11 cellular contexts compared by ENCODE assay signal in the genomic region with DNA sequence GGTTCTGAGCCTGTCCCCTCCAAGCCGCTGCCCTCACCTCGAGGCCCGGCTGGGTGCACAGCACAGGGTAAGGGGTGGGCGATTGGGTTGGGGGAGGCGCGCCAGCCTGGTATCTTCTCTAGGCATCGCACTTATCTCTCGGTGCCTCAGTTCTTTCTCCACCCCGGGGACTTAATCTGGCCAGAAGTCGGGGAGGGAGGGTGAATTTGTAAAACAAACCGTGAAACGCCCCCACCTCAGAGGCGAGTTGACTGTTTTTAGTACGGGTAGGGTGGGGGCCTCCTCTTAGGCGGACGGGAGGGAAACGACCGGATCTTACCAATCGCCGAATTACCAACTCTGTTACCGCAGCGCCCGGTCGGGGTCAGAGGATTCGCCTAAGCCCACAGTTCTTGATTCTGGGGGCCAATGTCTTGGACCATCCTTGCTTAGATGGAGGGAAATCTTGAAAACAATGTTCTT. TPM values are rescaled to one million over a fixed set of nuclear protein-coding genes. Genes with fewer than 3 reads are reported as not detected.
DNase-seq lines count a peak whose midpoint lies in the region; TF ChIP-seq lines count a peak whose summit lies in the region.
"Had no signal": no experiment of that assay in that cellular context is flagged by ENCODE, and none has a peak within 500 bp of the region (broad histone marks: within the 10 kb centered on the region; RNA-seq: fewer than 3 reads in every experiment).

No MANE protein-coding gene starts in this region.

- peaks cover 13 to 43% (median 39%) of the 10 kb centered on the region in 4 donors for H3K4me1 ChIP-seq in stomach

- no peaks in the 10 kb centered on the region for H3K36me3 ChIP-seq in stomach

- TF ChIP-seq CTCF in stomach (IDR thresholded peaks at IDR 0.05) = no peak

- no peak for TF ChIP-seq EP300 in stomach (IDR thresholded peaks at IDR 0.05)

- no peak for TF ChIP-seq POLR2A in stomach (IDR thresholded peaks at IDR 0.05)

- CTCF ChIA-PET in activated CD4-positive, alpha-beta memory T cell treated with anti-CD3 and anti-CD28 coated beads for 36 hours (lab: Charles Lee) = no interaction called here
- CTCF ChIA-PET in activated CD4-positive, alpha-beta memory T cell treated with anti-CD3 and anti-CD28 coated beads, Interleukin-2, amount 10 ng/mL, durations not matched to agents 7 days and 5 days (lab: Charles Lee) = no interaction called here

- peaks cover 34% of the 10 kb centered on the region for H3K4me1 Mint-ChIP-seq in activated CD4-positive, alpha-beta memory T cell treated with anti-CD3 and anti-CD28 coated beads for 36 hours (ENCODE audit: low read depth)
- H3K4me1 Mint-ChIP-seq in activated CD4-positive, alpha-beta memory T cell treated with anti-CD3 and anti-CD28 coated beads, Interleukin-2, amount 10 ng/mL, durations not matched to agents 7 days and 5 days = peaks cover 16% of the 10 kb centered on the region
- peaks cover 13% of the 10 kb centered on the region for H3K4me1 Mint-ChIP-seq in activated T-helper 1 cell treated with anti-CD3 and anti-CD28 coated beads, Interleukin-12 subunit alpha, Interleukin-12 subunit beta, Interleukin-2, Interleukin-4 antibody, amounts not matched to agents 30 ng/mL and 10 ng/mL and 1 ng/mL, durations not matched to agents 14 hours and 24 hours and 36 hours (ENCODE audit: low read depth)

- H3K9me3 ChIP-seq in stomach = no peaks in the 10 kb centered on the region

- peak overlapping the region; percentile 16 for H3K4me3 Mint-ChIP-seq in activated CD4-positive, alpha-beta memory T cell treated with anti-CD3 and anti-CD28 coated beads for 36 hours
- no peak overlapping the region for H3K4me3 Mint-ChIP-seq in activated CD4-positive, alpha-beta memory T cell treated with anti-CD3 and anti-CD28 coated beads, Interleukin-2, amount 10 ng/mL, durations not matched to agents 7 days and 5 days
- H3K4me3 Mint-ChIP-seq in activated T-helper 1 cell treated with anti-CD3 and anti-CD28 coated beads, Interleukin-12 subunit alpha, Interleukin-12 subunit beta, Interleukin-2, Interleukin-4 antibody, amounts not matched to agents 30 ng/mL and 10 ng/mL and 1 ng/mL, durations not matched to agents 14 hours and 24 hours and 36 hours = no peak overlapping the region

- no peaks in the 10 kb centered on the region for H3K9me3 Mint-ChIP-seq in activated CD4-positive, alpha-beta memory T cell treated with anti-CD3 and anti-CD28 coated beads for 36 hours
- H3K9me3 Mint-ChIP-seq in activated CD4-positive, alpha-beta memory T cell treated with anti-CD3 and anti-CD28 coated beads, Interleukin-2, amount 10 ng/mL, durations not matched to agents 7 days and 5 days = no peaks in the 10 kb centered on the region
- no peaks in the 10 kb centered on the region for H3K9me3 Mint-ChIP-seq in activated T-helper 1 cell treated with anti-CD3 and anti-CD28 coated beads, Interleukin-12 subunit alpha, Interleukin-12 subunit beta, Interleukin-2, Interleukin-4 antibody, amounts not matched to agents 30 ng/mL and 10 ng/mL and 1 ng/mL, durations not matched to agents 14 hours and 24 hours and 36 hours

- 28 to 43% (median 36%) methylated on average over 24 to 25 of the region's 25 CpGs for WGBS in stomach, 5 donors

- no peak for DNase-seq in activated CD4-positive, alpha-beta memory T cell treated with anti-CD3 and anti-CD28 coated beads for 36 hours
- DNase-seq in activated CD4-positive, alpha-beta memory T cell treated with anti-CD3 and anti-CD28 coated beads, Interleukin-2, amount 10 ng/mL, durations not matched to agents 7 days and 5 days = no peak
- DNase-seq in activated T-helper 1 cell treated with anti-CD3 and anti-CD28 coated beads, Interleukin-12 subunit alpha, Interleukin-12 subunit beta, Interleukin-2, Interleukin-4 antibody, amounts not matched to agents 30 ng/mL and 10 ng/mL and 1 ng/mL, durations not matched to agents 14 hours and 24 hours and 36 hours (ENCODE audit: low spot score) = no peak
- DNase-seq in islet precursor cell (peak; percentile 88), stomach (no peak), NCI-H524 (lab: John Stamatoyannopoulos, UW) (no peak), NCI-H1694 treated with DMSO at 0.1 percent for 48 hours (lab: John Stamatoyannopoulos, UW) (no peak), NCI-H748 (lab: John Stamatoyannopoulos, UW; ENCODE audit: unreplicated experiment) (no peak)
- DNase-seq: CD4-positive, CD25-positive, alpha-beta regulatory T cell; hippocampal formation; stimulated activated CD4-positive, alpha-beta T cell treated with anti-CD3 and anti-CD28 coated beads, Interleukin-4, amount 100 ng/mL, for 4 hours had no signal

- peaks cover 89% of the 10 kb centered on the region for H3K27me3 Mint-ChIP-seq in activated CD4-positive, alpha-beta memory T cell treated with anti-CD3 and anti-CD28 coated beads for 36 hours
- peaks cover 94% of the 10 kb centered on the region for H3K27me3 Mint-ChIP-seq in activated CD4-positive, alpha-beta memory T cell treated with anti-CD3 and anti-CD28 coated beads, Interleukin-2, amount 10 ng/mL, durations not matched to agents 7 days and 5 days
- peaks cover 90% of the 10 kb centered on the region for H3K27me3 Mint-ChIP-seq in activated T-helper 1 cell treated with anti-CD3 and anti-CD28 coated beads, Interleukin-12 subunit alpha, Interleukin-12 subunit beta, Interleukin-2, Interleukin-4 antibody, amounts not matched to agents 30 ng/mL and 10 ng/mL and 1 ng/mL, durations not matched to agents 14 hours and 24 hours and 36 hours (ENCODE audit: insufficient read depth)

- intact Hi-C loops in activated CD4-positive, alpha-beta memory T cell treated with anti-CD3 and anti-CD28 coated beads for 36 hours (cut with micrococcal nuclease) = loop anchor here (2.0 kb wide), 1 partner anchor 15 kb away; no protein-coding TSS in a partner anchor
- intact Hi-C loops in activated T-helper 1 cell treated with anti-CD3 and anti-CD28 coated beads, Interleukin-12 subunit alpha, Interleukin-12 subunit beta, Interleukin-2, Interleukin-4 antibody, amounts not matched to agents 30 ng/mL and 10 ng/mL and 1 ng/mL, durations not matched to agents 14 hours and 24 hours and 36 hours (cut with micrococcal nuclease) = loop anchor here (2.0 kb wide), 1 partner anchor 15 kb away; no protein-coding TSS in a partner anchor
- intact Hi-C loops in stomach (cut with DNase I; ENCODE audit: low total_unique reads) = no loop called here

- peaks cover 8% of the 10 kb centered on the region for H3K36me3 Mint-ChIP-seq in activated CD4-positive, alpha-beta memory T cell treated with anti-CD3 and anti-CD28 coated beads for 36 hours
- H3K36me3 Mint-ChIP-seq in activated CD4-positive, alpha-beta memory T cell treated with anti-CD3 and anti-CD28 coated beads, Interleukin-2, amount 10 ng/mL, durations not matched to agents 7 days and 5 days (ENCODE audit: low read depth) = peaks cover 21% of the 10 kb centered on the region
- peaks cover 3% of the 10 kb centered on the region for H3K36me3 Mint-ChIP-seq in activated T-helper 1 cell treated with anti-CD3 and anti-CD28 coated beads, Interleukin-12 subunit alpha, Interleukin-12 subunit beta, Interleukin-2, Interleukin-4 antibody, amounts not matched to agents 30 ng/mL and 10 ng/mL and 1 ng/mL, durations not matched to agents 14 hours and 24 hours and 36 hours (ENCODE audit: low read depth)

- peaks cover 0 to 100% (median 67%) of the 10 kb centered on the region in 3 donors for H3K27me3 ChIP-seq in stomach

- H3K27ac Mint-ChIP-seq in activated CD4-positive, alpha-beta memory T cell treated with anti-CD3 and anti-CD28 coated beads for 36 hours = no peak overlapping the region
- H3K27ac Mint-ChIP-seq in activated CD4-positive, alpha-beta memory T cell treated with anti-CD3 and anti-CD28 coated beads, Interleukin-2, amount 10 ng/mL, durations not matched to agents 7 days and 5 days = no peak overlapping the region
- H3K27ac Mint-ChIP-seq in activated T-helper 1 cell treated with anti-CD3 and anti-CD28 coated beads, Interleukin-12 subunit alpha, Interleukin-12 subunit beta, Interleukin-2, Interleukin-4 antibody, amounts not matched to agents 30 ng/mL and 10 ng/mL and 1 ng/mL, durations not matched to agents 14 hours and 24 hours and 36 hours = peak overlapping the region; percentile 63

- POLR2A ChIA-PET in activated CD4-positive, alpha-beta memory T cell treated with anti-CD3 and anti-CD28 coated beads for 36 hours (lab: Charles Lee) = no interaction called here
- POLR2A ChIA-PET in activated CD4-positive, alpha-beta memory T cell treated with anti-CD3 and anti-CD28 coated beads, Interleukin-2, amount 10 ng/mL, durations not matched to agents 7 days and 5 days (lab: Charles Lee) = interaction anchor here (1.5 kb wide), 1 partner anchor 10 kb away, joined by 3 read pairs; no protein-coding TSS in a partner anchor

- peak overlapping the region in 4 of 5 donors; percentile 69 to 90 (median 87) for H3K27ac ChIP-seq in stomach

- peak overlapping the region; percentile 46 to 58 (median 51) for H3K4me3 ChIP-seq in stomach

RNA-seq across cellular contexts. Expression of a gene that starts 1.4 kb away (rescaled TPM):
- total RNA-seq in activated CD4-positive, alpha-beta memory T cell treated with anti-CD3 and anti-CD28 coated beads for 36 hours = not detected
- total RNA-seq in activated CD4-positive, alpha-beta memory T cell treated with anti-CD3 and anti-CD28 coated beads, Interleukin-2, amount 10 ng/mL, durations not matched to agents 7 days and 5 days = not detected
- total RNA-seq in activated T-helper 1 cell treated with anti-CD3 and anti-CD28 coated beads, Interleukin-12 subunit alpha, Interleukin-12 subunit beta, Interleukin-2, Interleukin-4 antibody, amounts not matched to agents 30 ng/mL and 10 ng/mL and 1 ng/mL, durations not matched to agents 14 hours and 24 hours and 36 hours = not detected in 2 replicates
- 10 to 100 TPM in 2 of 5 donors, 1 to 10 TPM in 2, not detected in 1; 5.7 to 12.7 (median 10.3) TPM for total RNA-seq in stomach
- polyA plus RNA-seq in stomach = 1 to 10 TPM; 2.5 to 4.9 (median 3.5) TPM
- total RNA-seq: CD4-positive, CD25-positive, alpha-beta regulatory T cell had no signal
- polyA plus RNA-seq: CD4-positive, CD25-positive, alpha-beta regulatory T cell had no signal
